ENCODE assay signal across 13 cellular contexts in the genomic region with DNA sequence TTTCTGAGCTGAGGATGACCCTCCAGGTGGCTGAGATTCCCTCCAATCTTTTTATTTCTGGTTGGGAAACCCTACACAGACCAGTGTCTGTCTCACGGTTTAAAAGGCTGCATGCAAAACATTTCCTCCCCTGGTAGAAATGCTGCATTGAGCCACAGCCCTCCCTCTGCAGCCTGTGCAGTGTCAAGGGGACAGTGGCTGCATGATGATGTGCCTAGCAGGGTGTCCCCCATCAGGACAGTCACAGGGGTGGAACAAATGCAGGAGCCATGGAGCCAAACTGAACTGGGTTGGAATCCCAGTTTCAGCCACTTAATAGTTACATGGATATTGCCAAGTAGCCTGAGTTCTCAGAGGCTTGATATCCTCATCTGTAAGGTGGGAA.
"Had no signal": no experiment of that assay in that cellular context is flagged by ENCODE, and none has a peak within 500 bp of the region (broad histone marks: within the 10 kb centered on the region; RNA-seq: fewer than 3 reads in every experiment).

No MANE protein-coding gene starts in this region.

- H3K9me3 Mint-ChIP-seq: effector memory CD8-positive, alpha-beta T cell had no signal

- H3K4me3 Mint-ChIP-seq: activated CD8-positive, alpha-beta T cell treated with anti-CD3 and anti-CD28 coated beads, Interleukin-2, amount 10 ng/mL, durations not matched to agents 7 days and 5 days; effector memory CD8-positive, alpha-beta T cell; immature natural killer cell; WTC11 had no signal

- H3K27ac Mint-ChIP-seq: activated CD8-positive, alpha-beta T cell treated with anti-CD3 and anti-CD28 coated beads, Interleukin-2, amount 10 ng/mL, durations not matched to agents 7 days and 5 days; effector memory CD8-positive, alpha-beta T cell; immature natural killer cell; WTC11 had no signal

- H3K9me3 ChIP-seq: testis had no signal

- H3K4me3 ChIP-seq: SK-N-MC, testis had no signal

- H3K27me3 ChIP-seq: testis had no signal

- DNase-seq: activated CD4-positive, alpha-beta T cell treated with anti-CD3 and anti-CD28 coated beads for 48 hours; activated CD8-positive, alpha-beta memory T cell treated with anti-CD3 and anti-CD28 coated beads, Interleukin-2, amount 50 U/mL, for 48 hours; activated CD8-positive, alpha-beta T cell treated with anti-CD3 and anti-CD28 coated beads, Interleukin-2, amount 10 ng/mL, durations not matched to agents 7 days and 5 days; central memory CD4-positive, alpha-beta T cell; cortex of kidney; effector memory CD8-positive, alpha-beta T cell; immature natural killer cell; stimulated activated CD4-positive, alpha-beta T cell treated with anti-CD3 and anti-CD28 coated beads, Interleukin-4, amount 100 ng/mL, for 1 hour; stimulated activated CD8-positive, alpha-beta memory T cell treated with anti-CD3 and anti-CD28 coated beads, Interleukin-4, amount 100 ng/mL, for 48 hours; stimulated activated naive CD8-positive, alpha-beta T cell treated with anti-CD3 and anti-CD28 coated beads, Interleukin-15, Interleukin-2, amounts not matched to agents 100 U/mL and 50 U/mL, for 24 hours; testis had no signal

- H3K27ac ChIP-seq: SK-N-MC had no signal

- ATAC-seq: activated CD8-positive, alpha-beta T cell treated with anti-CD3 and anti-CD28 coated beads, Interleukin-2, amount 10 ng/mL, durations not matched to agents 7 days and 5 days; effector memory CD8-positive, alpha-beta T cell; stimulated activated naive CD8-positive, alpha-beta T cell treated with anti-CD3 and anti-CD28 coated beads, Interleukin-15, Interleukin-2, amounts not matched to agents 100 U/mL and 50 U/mL, for 24 hours had no signal

- H3K4me1 Mint-ChIP-seq: immature natural killer cell had no signal

- H3K36me3 Mint-ChIP-seq: immature natural killer cell, WTC11 had no signal
